1 cellular context compared by ENCODE assay signal in the genomic region with DNA sequence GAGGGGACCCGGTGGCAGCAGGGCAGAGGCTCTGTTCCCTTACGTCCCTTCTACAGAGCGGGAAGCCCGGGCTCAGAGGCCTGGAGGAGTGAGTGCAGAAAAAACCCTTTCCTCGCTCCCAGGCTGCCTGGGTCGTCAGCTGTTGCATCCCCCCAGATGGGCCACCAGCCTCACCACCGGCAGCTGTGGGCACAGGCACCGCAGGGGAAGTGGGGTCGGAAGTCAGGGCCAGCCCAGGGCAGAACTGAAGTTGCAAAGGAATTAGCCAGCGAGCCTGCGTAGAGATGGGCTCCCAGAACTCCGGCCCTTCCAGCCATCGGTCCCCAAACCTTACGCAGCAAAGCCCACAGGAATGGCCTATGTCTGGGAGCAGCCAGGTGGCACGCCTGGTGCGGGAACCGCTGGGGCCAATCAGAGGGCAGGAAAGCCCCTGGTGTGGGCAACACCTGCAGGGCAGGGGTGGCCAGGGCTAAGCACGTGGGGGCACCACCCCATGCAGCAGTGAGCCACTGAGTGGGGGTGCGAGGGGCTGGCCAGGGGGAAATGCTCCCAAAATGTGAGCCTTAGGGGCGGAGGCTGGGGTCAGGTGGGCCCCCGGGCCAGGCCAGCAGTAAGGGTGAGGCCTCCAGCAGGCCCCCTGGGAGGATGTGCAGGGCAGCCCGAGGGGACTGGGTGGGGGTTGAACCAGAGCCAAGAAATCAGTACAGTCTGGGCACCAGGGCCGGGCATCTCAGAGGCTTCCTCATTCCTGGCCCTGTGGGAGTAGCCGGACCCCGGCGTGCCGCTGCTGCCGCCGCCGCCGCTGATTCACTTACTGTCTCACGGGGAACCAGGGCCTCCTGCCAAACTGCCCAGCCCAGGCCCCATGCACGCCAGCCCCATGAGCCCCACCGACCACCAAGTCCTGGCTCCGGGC.
TF ChIP-seq lines count a peak whose summit lies in the region.

No MANE protein-coding gene starts in this region.

TF ChIP-seq in A549, 52 proteins besides CTCF, POLR2A, EP300 and RAD21 (continued from another document):
- TF ChIP-seq, protein P1, sequence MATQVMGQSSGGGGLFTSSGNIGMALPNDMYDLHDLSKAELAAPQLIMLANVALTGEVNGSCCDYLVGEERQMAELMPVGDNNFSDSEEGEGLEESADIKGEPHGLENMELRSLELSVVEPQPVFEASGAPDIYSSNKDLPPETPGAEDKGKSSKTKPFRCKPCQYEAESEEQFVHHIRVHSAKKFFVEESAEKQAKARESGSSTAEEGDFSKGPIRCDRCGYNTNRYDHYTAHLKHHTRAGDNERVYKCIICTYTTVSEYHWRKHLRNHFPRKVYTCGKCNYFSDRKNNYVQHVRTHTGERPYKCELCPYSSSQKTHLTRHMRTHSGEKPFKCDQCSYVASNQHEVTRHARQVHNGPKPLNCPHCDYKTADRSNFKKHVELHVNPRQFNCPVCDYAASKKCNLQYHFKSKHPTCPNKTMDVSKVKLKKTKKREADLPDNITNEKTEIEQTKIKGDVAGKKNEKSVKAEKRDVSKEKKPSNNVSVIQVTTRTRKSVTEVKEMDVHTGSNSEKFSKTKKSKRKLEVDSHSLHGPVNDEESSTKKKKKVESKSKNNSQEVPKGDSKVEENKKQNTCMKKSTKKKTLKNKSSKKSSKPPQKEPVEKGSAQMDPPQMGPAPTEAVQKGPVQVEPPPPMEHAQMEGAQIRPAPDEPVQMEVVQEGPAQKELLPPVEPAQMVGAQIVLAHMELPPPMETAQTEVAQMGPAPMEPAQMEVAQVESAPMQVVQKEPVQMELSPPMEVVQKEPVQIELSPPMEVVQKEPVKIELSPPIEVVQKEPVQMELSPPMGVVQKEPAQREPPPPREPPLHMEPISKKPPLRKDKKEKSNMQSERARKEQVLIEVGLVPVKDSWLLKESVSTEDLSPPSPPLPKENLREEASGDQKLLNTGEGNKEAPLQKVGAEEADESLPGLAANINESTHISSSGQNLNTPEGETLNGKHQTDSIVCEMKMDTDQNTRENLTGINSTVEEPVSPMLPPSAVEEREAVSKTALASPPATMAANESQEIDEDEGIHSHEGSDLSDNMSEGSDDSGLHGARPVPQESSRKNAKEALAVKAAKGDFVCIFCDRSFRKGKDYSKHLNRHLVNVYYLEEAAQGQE (IDR thresholded peaks at IDR 0.05), result no peak
- TF ChIP-seq, protein P2, sequence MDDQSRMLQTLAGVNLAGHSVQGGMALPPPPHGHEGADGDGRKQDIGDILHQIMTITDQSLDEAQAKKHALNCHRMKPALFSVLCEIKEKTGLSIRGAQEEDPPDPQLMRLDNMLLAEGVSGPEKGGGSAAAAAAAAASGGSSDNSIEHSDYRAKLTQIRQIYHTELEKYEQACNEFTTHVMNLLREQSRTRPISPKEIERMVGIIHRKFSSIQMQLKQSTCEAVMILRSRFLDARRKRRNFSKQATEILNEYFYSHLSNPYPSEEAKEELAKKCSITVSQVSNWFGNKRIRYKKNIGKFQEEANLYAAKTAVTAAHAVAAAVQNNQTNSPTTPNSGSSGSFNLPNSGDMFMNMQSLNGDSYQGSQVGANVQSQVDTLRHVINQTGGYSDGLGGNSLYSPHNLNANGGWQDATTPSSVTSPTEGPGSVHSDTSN (IDR thresholded peaks at IDR 0.05), result 0 out of 2 replicates have a peak, but pooled peaks have one; percentile 58
- TF ChIP-seq BHLHE40 (IDR thresholded peaks at IDR 0.05; ENCODE audit: low read depth, low read length) (peak; percentile 53), JUNB (IDR thresholded peaks at IDR 0.05) (peak; percentile 37; the same call in 1 of the 2 replicates), MYC (IDR thresholded peaks at IDR 0.05; ENCODE audit: borderline replicate concordance, low read length) (no peak), FOSL2 (IDR thresholded peaks at IDR 0.05) (no peak), FOSL2 (CRISPR knock-in tag; IDR thresholded peaks at IDR 0.05) (peak; percentile 78), RARB (CRISPR knock-in tag; IDR thresholded peaks at IDR 0.05) (no peak), TFCP2L1 (CRISPR knock-in tag; IDR thresholded peaks at IDR 0.05) (no peak), JUN (IDR thresholded peaks at IDR 0.05) (peak in 1 of 2 experiments; percentile 61; a peak in 2 of 5 replicates), EHF (CRISPR knock-in tag; IDR thresholded peaks at IDR 0.05) (no peak), CBX2 (IDR thresholded peaks at IDR 0.05; ENCODE audit: borderline replicate concordance, low read depth) (no peak), NFE2L2 (conservative IDR thresholded peaks at IDR 0.05; ENCODE audit: low read length) (no peak), CHD4 (IDR thresholded peaks at IDR 0.05; ENCODE audit: borderline replicate concordance) (no peak), HEYL (CRISPR knock-in tag; IDR thresholded peaks at IDR 0.05) (no peak), ZNF302 (CRISPR knock-in tag; IDR thresholded peaks at IDR 0.05) (no peak), GATA3 (IDR thresholded peaks at IDR 0.05; ENCODE audit: borderline replicate concordance) (peak; percentile 55; the same call in 1 of the 2 replicates), MAFK (IDR thresholded peaks at IDR 0.05; ENCODE audit: partially characterized antibody) (no peak), ZC3H11A (IDR thresholded peaks at IDR 0.05) (no peak), SREBF2 (IDR thresholded peaks at IDR 0.05) (no peak), HOXB5 (CRISPR knock-in tag; IDR thresholded peaks at IDR 0.05) (0 out of 2 replicates have a peak, but pooled peaks have one; percentile 4), POLR2AphosphoS2 (conservative IDR thresholded peaks at IDR 0.05; ENCODE audit: low read length) (no peak), PHF8 (IDR thresholded peaks at IDR 0.05; ENCODE audit: borderline replicate concordance, low read depth) (no peak), TP53 (CRISPR knock-in tag; IDR thresholded peaks at IDR 0.05) (no peak), HDAC2 (IDR thresholded peaks at IDR 0.05) (no peak), NR3C1 (IDR thresholded peaks at IDR 0.05) (no peak), SMC3 (IDR thresholded peaks at IDR 0.05) (no peak), NPAS2 (CRISPR knock-in tag; IDR thresholded peaks at IDR 0.05; ENCODE audit: borderline replicate concordance) (no peak), HOXA7 (CRISPR knock-in tag; IDR thresholded peaks at IDR 0.05) (no peak), FOXS1 (CRISPR knock-in tag; IDR thresholded peaks at IDR 0.05) (no peak), ZFP36 (IDR thresholded peaks at IDR 0.05; ENCODE audit: borderline replicate concordance, partially characterized antibody) (no peak), CEBPB (IDR thresholded peaks at IDR 0.05) (no peak), MAZ (IDR thresholded peaks at IDR 0.05; ENCODE audit: borderline replicate concordance, low read depth, low read length) (no peak), ZSCAN20 (CRISPR knock-in tag; IDR thresholded peaks at IDR 0.05) (no peak)
- TF ChIP-seq, protein P3, sequence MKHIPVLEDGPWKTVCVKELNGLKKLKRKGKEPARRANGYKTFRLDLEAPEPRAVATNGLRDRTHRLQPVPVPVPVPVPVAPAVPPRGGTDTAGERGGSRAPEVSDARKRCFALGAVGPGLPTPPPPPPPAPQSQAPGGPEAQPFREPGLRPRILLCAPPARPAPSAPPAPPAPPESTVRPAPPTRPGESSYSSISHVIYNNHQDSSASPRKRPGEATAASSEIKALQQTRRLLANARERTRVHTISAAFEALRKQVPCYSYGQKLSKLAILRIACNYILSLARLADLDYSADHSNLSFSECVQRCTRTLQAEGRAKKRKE (CRISPR knock-in tag; IDR thresholded peaks at IDR 0.05; ENCODE audit: low read depth), result no peak
- TF ChIP-seq, protein P4, sequence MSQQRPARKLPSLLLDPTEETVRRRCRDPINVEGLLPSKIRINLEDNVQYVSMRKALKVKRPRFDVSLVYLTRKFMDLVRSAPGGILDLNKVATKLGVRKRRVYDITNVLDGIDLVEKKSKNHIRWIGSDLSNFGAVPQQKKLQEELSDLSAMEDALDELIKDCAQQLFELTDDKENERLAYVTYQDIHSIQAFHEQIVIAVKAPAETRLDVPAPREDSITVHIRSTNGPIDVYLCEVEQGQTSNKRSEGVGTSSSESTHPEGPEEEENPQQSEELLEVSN (IDR thresholded peaks at IDR 0.05; ENCODE audit: borderline replicate concordance, low read depth), result peak; percentile 33; the same call in 1 of the 2 replicates
- TF ChIP-seq, protein P5, sequence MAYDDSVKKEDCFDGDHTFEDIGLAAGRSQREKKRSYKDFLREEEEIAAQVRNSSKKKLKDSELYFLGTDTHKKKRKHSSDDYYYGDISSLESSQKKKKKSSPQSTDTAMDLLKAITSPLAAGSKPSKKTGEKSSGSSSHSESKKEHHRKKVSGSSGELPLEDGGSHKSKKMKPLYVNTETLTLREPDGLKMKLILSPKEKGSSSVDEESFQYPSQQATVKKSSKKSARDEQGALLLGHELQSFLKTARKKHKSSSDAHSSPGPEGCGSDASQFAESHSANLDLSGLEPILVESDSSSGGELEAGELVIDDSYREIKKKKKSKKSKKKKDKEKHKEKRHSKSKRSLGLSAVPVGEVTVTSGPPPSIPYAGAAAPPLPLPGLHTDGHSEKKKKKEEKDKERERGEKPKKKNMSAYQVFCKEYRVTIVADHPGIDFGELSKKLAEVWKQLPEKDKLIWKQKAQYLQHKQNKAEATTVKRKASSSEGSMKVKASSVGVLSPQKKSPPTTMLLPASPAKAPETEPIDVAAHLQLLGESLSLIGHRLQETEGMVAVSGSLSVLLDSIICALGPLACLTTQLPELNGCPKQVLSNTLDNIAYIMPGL (CRISPR knock-in tag; IDR thresholded peaks at IDR 0.05; ENCODE audit: borderline replicate concordance), result no peak
- TF ChIP-seq, protein P6, sequence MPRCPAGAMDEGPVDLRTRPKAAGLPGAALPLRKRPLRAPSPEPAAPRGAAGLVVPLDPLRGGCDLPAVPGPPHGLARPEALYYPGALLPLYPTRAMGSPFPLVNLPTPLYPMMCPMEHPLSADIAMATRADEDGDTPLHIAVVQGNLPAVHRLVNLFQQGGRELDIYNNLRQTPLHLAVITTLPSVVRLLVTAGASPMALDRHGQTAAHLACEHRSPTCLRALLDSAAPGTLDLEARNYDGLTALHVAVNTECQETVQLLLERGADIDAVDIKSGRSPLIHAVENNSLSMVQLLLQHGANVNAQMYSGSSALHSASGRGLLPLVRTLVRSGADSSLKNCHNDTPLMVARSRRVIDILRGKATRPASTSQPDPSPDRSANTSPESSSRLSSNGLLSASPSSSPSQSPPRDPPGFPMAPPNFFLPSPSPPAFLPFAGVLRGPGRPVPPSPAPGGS (IDR thresholded peaks at IDR 0.05), result no peak
